ENCODE assay signal across 11 cellular contexts in genomic region chr1:31574749-31575372, GRCh38. TPM values are rescaled to one million over a fixed set of nuclear protein-coding genes. Genes with fewer than 3 reads are reported as not detected.
A peak's percentile ranks its signal among the peaks of the same experiment; 100 is the strongest.
DNase-seq lines count a peak whose midpoint lies in the region; ATAC-seq and TF ChIP-seq lines count a peak whose summit lies in the region.
"Had no signal": no experiment of that assay in that cellular context is flagged by ENCODE, and none has a peak within 500 bp of the region (broad histone marks: within the 10 kb centered on the region; RNA-seq: fewer than 3 reads in every experiment).

No MANE protein-coding gene starts in this region.

- TF ChIP-seq POLR2A in GM18505 (IDR thresholded peaks at IDR 0.05; ENCODE audit: borderline replicate concordance, extremely low read depth, insufficient read depth, insufficient read length) = no peak

- H3K4me3 Mint-ChIP-seq in HFFc6 = no peak overlapping the region
- no peak overlapping the region for H3K4me3 Mint-ChIP-seq in stimulated activated naive B cell treated with anti-CD40 and anti-IgM and Interleukin-4, amounts not matched to agents 10 μg/mL and 1 μg/mL and 100 μg/mL, for 72 hours
- H3K4me3 Mint-ChIP-seq: activated CD4-positive, alpha-beta T cell treated with anti-CD3 and anti-CD28 coated beads for 36 hours; endodermal cell had no signal

- H3K9me3 Mint-ChIP-seq in HFFc6 = no peaks in the 10 kb centered on the region
- H3K9me3 Mint-ChIP-seq in stimulated activated naive B cell treated with anti-CD40 and anti-IgM and Interleukin-4, amounts not matched to agents 10 μg/mL and 1 μg/mL and 100 μg/mL, for 72 hours = no peaks in the 10 kb centered on the region
- H3K9me3 Mint-ChIP-seq: endodermal cell had no signal

- peaks cover 66% of the 10 kb centered on the region for H3K4me1 Mint-ChIP-seq in HFFc6 (ENCODE audit: low read depth)
- H3K4me1 Mint-ChIP-seq in stimulated activated naive B cell treated with anti-CD40 and anti-IgM and Interleukin-4, amounts not matched to agents 10 μg/mL and 1 μg/mL and 100 μg/mL, for 72 hours = peaks cover 16 to 21% of the 10 kb centered on the region in 2 donors

- no peak for TF ChIP-seq CTCF in HFFc6 (IDR thresholded peaks at IDR 0.05)
- TF ChIP-seq CTCF in VCaP (conservative IDR thresholded peaks at IDR 0.05) = no peak

- no peak for ATAC-seq in left lobe of liver
- no peak for ATAC-seq in stimulated activated naive B cell treated with anti-CD40 and anti-IgM and Interleukin-4, amounts not matched to agents 10 μg/mL and 1 μg/mL and 100 μg/mL, for 72 hours (replicated peaks)
- ATAC-seq in GM18511 (IDR thresholded peaks at IDR 0.05; ENCODE audit: unreplicated experiment) = no peak
- ATAC-seq in GM18520 (IDR thresholded peaks at IDR 0.05; ENCODE audit: unreplicated experiment) = no peak
- ATAC-seq in GM18505 (IDR thresholded peaks at IDR 0.05; ENCODE audit: unreplicated experiment) = no peak
- ATAC-seq: activated CD4-positive, alpha-beta T cell treated with anti-CD3 and anti-CD28 coated beads for 36 hours had no signal

- no peak for DNase-seq in HFFc6
- DNase-seq in left lobe of liver (ENCODE audit: low spot score) = peak; percentile 23
- no peak for DNase-seq in stimulated activated naive B cell treated with anti-CD40 and anti-IgM and Interleukin-4, amounts not matched to agents 10 μg/mL and 1 μg/mL and 100 μg/mL, for 72 hours
- DNase-seq in activated CD4-positive, alpha-beta T cell treated with anti-CD3 and anti-CD28 coated beads, Interleukin-2, amount 50 U/mL, for 4 hours = no peak
- DNase-seq: activated CD4-positive, alpha-beta T cell treated with anti-CD3 and anti-CD28 coated beads for 36 hours; activated naive CD4-positive, alpha-beta T cell treated with anti-CD3 and anti-CD28 coated beads, Interleukin-2, amount 50 U/mL, for 16 hours had no signal

- H3K27me3 Mint-ChIP-seq in HFFc6 (ENCODE audit: insufficient read depth) = no peaks in the 10 kb centered on the region
- H3K27me3 Mint-ChIP-seq in stimulated activated naive B cell treated with anti-CD40 and anti-IgM and Interleukin-4, amounts not matched to agents 10 μg/mL and 1 μg/mL and 100 μg/mL, for 72 hours = peaks cover 14 to 25% of the 10 kb centered on the region in 2 donors

- peak overlapping the region; percentile 40 for H3K27ac ChIP-seq in VCaP

- peak overlapping the region; percentile 9; the same call in 1 of the 2 replicates for H3K27ac Mint-ChIP-seq in HFFc6
- peak overlapping the region; percentile 14 for H3K27ac Mint-ChIP-seq in stimulated activated naive B cell treated with anti-CD40 and anti-IgM and Interleukin-4, amounts not matched to agents 10 μg/mL and 1 μg/mL and 100 μg/mL, for 72 hours
- H3K27ac Mint-ChIP-seq: activated CD4-positive, alpha-beta T cell treated with anti-CD3 and anti-CD28 coated beads for 36 hours; endodermal cell had no signal

- no peaks in the 10 kb centered on the region for H3K36me3 Mint-ChIP-seq in HFFc6 (ENCODE audit: low read depth)
- no peaks in the 10 kb centered on the region for H3K36me3 Mint-ChIP-seq in stimulated activated naive B cell treated with anti-CD40 and anti-IgM and Interleukin-4, amounts not matched to agents 10 μg/mL and 1 μg/mL and 100 μg/mL, for 72 hours

RNA-seq across cellular contexts. Expression of gene TINAGL1, which starts 1.5 kb away (rescaled TPM):
- 1 to 10 TPM in 5 of 6 experiments, under 1 TPM in 1; 0.91 to 4.0 (median 1.9) TPM for total RNA-seq in HFFc6 (2021; fragmentation: NEBNext Ultra II Directional; extraction: Animal tissue kit (Norgen Biotek cat#: 25700))
- 12.0 TPM for total RNA-seq in left lobe of liver
- total RNA-seq: activated CD4-positive, alpha-beta T cell treated with anti-CD3 and anti-CD28 coated beads for 36 hours had no signal

RNA-seq across cellular contexts. Expression of gene HCRTR1, which starts 42.6 kb away (rescaled TPM):
- not detected for total RNA-seq in HFFc6 (2021; fragmentation: NEBNext Ultra II Directional; extraction: Animal tissue kit (Norgen Biotek cat#: 25700))
- total RNA-seq in left lobe of liver = not detected
- total RNA-seq: activated CD4-positive, alpha-beta T cell treated with anti-CD3 and anti-CD28 coated beads for 36 hours; endodermal cell had no signal
